21 cellular contexts compared by ENCODE assay signal in genomic region chr3:66200786-66201185, GRCh38. TPM values are rescaled to one million over a fixed set of nuclear protein-coding genes. Genes with fewer than 3 reads are reported as not detected.
DNase-seq lines count a peak whose midpoint lies in the region; ATAC-seq and TF ChIP-seq lines count a peak whose summit lies in the region.
"Had no signal": no experiment of that assay in that cellular context is flagged by ENCODE, and none has a peak within 500 bp of the region (broad histone marks: within the 10 kb centered on the region; RNA-seq: fewer than 3 reads in every experiment).

No MANE protein-coding gene starts in this region.

- H3K4me3 Mint-ChIP-seq in MCF 10A (ENCODE audit: unreplicated experiment), result no peak overlapping the region
- H3K4me3 Mint-ChIP-seq: B cell; CD4-positive, CD25-positive, alpha-beta regulatory T cell; CD8-positive, alpha-beta T cell; GM23338; H9 had no signal

- no peaks in the 10 kb centered on the region for H3K4me1 ChIP-seq in mammary epithelial cell (ENCODE audit: insufficient read depth, low read length)
- H3K4me1 ChIP-seq in stomach, result peaks cover 0 to under 1% (median 0%) of the 10 kb centered on the region in 4 donors
- H3K4me1 ChIP-seq: BLaER1 had no signal

- H3K4me3 ChIP-seq in mammary epithelial cell (replicated peaks in 1 of 3; ENCODE audit: insufficient read depth in 1 of 3, low read depth in 2 of 3, low read length in 3 of 3) (no peak overlapping the region), stomach (no peak overlapping the region)
- H3K4me3 ChIP-seq: BLaER1, GM12878, GM23338 had no signal

- 0% methylated on average over 2 of the region's 2 CpGs for WGBS in mammary epithelial cell (ENCODE audit: low coverage, missing lambda C conversion rate)
- 44 to 75% (median 71%) methylated on average over 2 of the region's 2 CpGs for WGBS in stomach, 5 donors

- H3K9me3 ChIP-seq in mammary epithelial cell (replicated peaks; ENCODE audit: insufficient read depth, low read length) (no peaks in the 10 kb centered on the region), stomach (no peaks in the 10 kb centered on the region)
- H3K9me3 ChIP-seq: BLaER1 had no signal

- H3K27me3 ChIP-seq in mammary epithelial cell (ENCODE audit: insufficient read depth, low read length), result no peaks in the 10 kb centered on the region
- H3K27me3 ChIP-seq in stomach, result no peaks in the 10 kb centered on the region
- H3K27me3 ChIP-seq: BLaER1 had no signal

- DNase-seq in mammary epithelial cell (peak; percentile 17), MCF 10A (ENCODE audit: unreplicated experiment) (no peak), SK-MEL-5 (ENCODE audit: low read depth, low spot score) (peak; percentile 93), foreskin melanocyte (peak; percentile 93), NOMO-1 treated with DMSO at 0.1 percent for 48 hours (lab: John Stamatoyannopoulos, UW; ENCODE audit: unreplicated experiment) (no peak), stomach (no peak), NK-92 (lab: John Stamatoyannopoulos, UW; ENCODE audit: unreplicated experiment) (no peak)
- DNase-seq: CD4-positive, CD25-positive, alpha-beta regulatory T cell; CD8-positive, alpha-beta T cell; DMS 273 treated with DMSO at 0.1 percent for 48 hours; DMS79; EL; GDM1 had no signal

- POLR2A ChIA-PET in MCF 10A (lab: Yijun Ruan, JAX), result interaction anchor here (1.0 kb wide), 1 partner anchor 11 kb away, joined by 3 read pairs; no protein-coding TSS in a partner anchor

- no peak for TF ChIP-seq POLR2A in stomach (IDR thresholded peaks at IDR 0.05)

- no peaks in the 10 kb centered on the region for H4K20me1 ChIP-seq in mammary epithelial cell (ENCODE audit: insufficient read depth, low read length)
- H4K20me1 ChIP-seq: BLaER1 had no signal

- no peak overlapping the region for H3K27ac ChIP-seq in mammary epithelial cell (ENCODE audit: insufficient read depth, low read depth, low read length)
- no peak overlapping the region for H3K27ac ChIP-seq in stomach
- H3K27ac ChIP-seq: 22Rv1, BLaER1, C4-2B had no signal

- H3K27ac Mint-ChIP-seq in MCF 10A (ENCODE audit: low read depth, unreplicated experiment), result no peak overlapping the region
- H3K27ac Mint-ChIP-seq: B cell; CD4-positive, CD25-positive, alpha-beta regulatory T cell; CD8-positive, alpha-beta T cell; GM23338; H9 had no signal

- BruUV-seq in mammary epithelial cell (replicated peaks; lab: Mats Ljungman, UMichigan) (no TSS peak), MCF 10A (replicated peaks; lab: Mats Ljungman, UMichigan) (no TSS peak)

- in situ Hi-C loops in mammary epithelial cell (cut with MboI; ENCODE audit: low sequenced_read_pairs in 2 of 2), result no loop called here
- in situ Hi-C loops in SK-MEL-5 (cut with HindIII; ENCODE audit: low pct_unique_long_range_greater_than_20kb, low sequenced_read_pairs), result no loop called here

- peaks cover 27% of the 10 kb centered on the region for H3K27me3 Mint-ChIP-seq in MCF 10A (ENCODE audit: insufficient read depth, unreplicated experiment)

- H3K4me1 Mint-ChIP-seq in MCF 10A (ENCODE audit: insufficient read depth, unreplicated experiment), result no peaks in the 10 kb centered on the region
- H3K4me1 Mint-ChIP-seq: B cell; CD4-positive, CD25-positive, alpha-beta regulatory T cell; GM23338 had no signal

- no peak for TF ChIP-seq EP300 in stomach (IDR thresholded peaks at IDR 0.05)

- intact Hi-C loops in mammary epithelial cell (cut with micrococcal nuclease), result no loop called here
- intact Hi-C loops in MCF 10A (cut with micrococcal nuclease), result no loop called here
- intact Hi-C loops in stomach (cut with DNase I; ENCODE audit: low total_unique reads), result no loop called here

- H3K9me3 Mint-ChIP-seq in MCF 10A (ENCODE audit: unreplicated experiment), result no peaks in the 10 kb centered on the region
- H3K9me3 Mint-ChIP-seq: CD8-positive, alpha-beta T cell; GM23338; H9 had no signal

- H3K79me2 ChIP-seq in mammary epithelial cell (ENCODE audit: insufficient read depth, low read length), result no peaks in the 10 kb centered on the region

- H3K36me3 Mint-ChIP-seq in MCF 10A (ENCODE audit: insufficient read depth, unreplicated experiment), result no peaks in the 10 kb centered on the region
- H3K36me3 Mint-ChIP-seq: CD4-positive, CD25-positive, alpha-beta regulatory T cell; CD8-positive, alpha-beta T cell had no signal

- H3K36me3 ChIP-seq in mammary epithelial cell (ENCODE audit: insufficient read depth, low read length) (no peaks in the 10 kb centered on the region), stomach (no peaks in the 10 kb centered on the region)
- H3K36me3 ChIP-seq: BLaER1 had no signal

- H3K4me2 ChIP-seq in mammary epithelial cell (ENCODE audit: insufficient read depth, low read depth, low read length), result no peak overlapping the region
- H3K4me2 ChIP-seq: BLaER1, GM23338 had no signal

- TF ChIP-seq CTCF in mammary epithelial cell (conservative IDR thresholded peaks at IDR 0.05 in 1 of 2, IDR thresholded peaks at IDR 0.05 in 1 of 2; ENCODE audit: extremely low read depth in 1 of 2, insufficient read depth in 1 of 2, low read depth in 1 of 2, low read length in 2 of 2) (no peak), MCF 10A (IDR thresholded peaks at IDR 0.05; ENCODE audit: unreplicated experiment) (no peak), stomach (IDR thresholded peaks at IDR 0.05) (no peak)

- H2AFZ ChIP-seq in mammary epithelial cell (ENCODE audit: low read depth, low read length), result no peak overlapping the region
- H2AFZ ChIP-seq: GM23338 had no signal

- dilution Hi-C loops in mammary epithelial cell (cut with HindIII; ENCODE audit: low sequenced_read_pairs), result no loop called here

- no peak for ATAC-seq in HG02938 (IDR thresholded peaks at IDR 0.05; ENCODE audit: unreplicated experiment)
- ATAC-seq: CD8-positive, alpha-beta T cell; GM12878 had no signal

- CTCF ChIA-PET in mammary epithelial cell (lab: Charles Lee; ENCODE audit: low non-redundant PET) (no interaction called here), MCF 10A (lab: Yijun Ruan, JAX) (interaction anchor here (1.1 kb wide), 1 partner anchor 10 kb away, joined by 3 read pairs; no protein-coding TSS in a partner anchor)

- H3K9ac ChIP-seq in mammary epithelial cell (ENCODE audit: insufficient read depth, low read length), result no peak overlapping the region
- H3K9ac ChIP-seq: BLaER1 had no signal

RNA-seq across cellular contexts. Expression of gene SLC25A26, which starts 20.0 kb away (rescaled TPM):
- total RNA-seq in mammary epithelial cell (10 to 100 TPM; 20.3 to 25.8 TPM), MCF 10A (2022) (23.3 and 24.8 TPM in 2 replicates), stomach (10 to 100 TPM in 2 of 5 donors, 1 to 10 TPM in 3; 1.2 to 25.3 (median 9.8) TPM)
- polyA plus RNA-seq in mammary epithelial cell (29.2 TPM), stomach (10 to 100 TPM; 15.8 to 26.6 (median 18.6) TPM)
- polyA minus RNA-seq in mammary epithelial cell, result 5.9 TPM
- total RNA-seq in SK-MEL-5 (2014; rRNA removed; shearing (Covaris generic)), result 26.5 and 32.7 TPM in 2 replicates
- 21.5 and 22.0 TPM in 2 replicates for polyA plus RNA-seq in SK-MEL-5 (2015; cell fraction: cytosol; rRNA removed)
- 17.2 and 18.7 TPM in 2 replicates for polyA plus RNA-seq in SK-MEL-5 (2015; cell fraction: nucleus; rRNA removed)

Comparison
In these comparisons a context has a peak if more than half of its experiments do, and no peak if none do; other contexts are left out.
1. DNase-seq: peak in mammary epithelial cell (single experiment), SK-MEL-5 (single experiment) and foreskin melanocyte (single experiment); none in MCF 10A (single experiment), NOMO-1 treated with DMSO at 0.1 percent for 48 hours (single experiment), stomach (single experiment) and NK-92 (single experiment).